In genomic region chr5:132439521-132440206, GRCh38 we compare ENCODE assay signal across 8 cellular contexts. TPM values are rescaled to one million over a fixed set of nuclear protein-coding genes. Genes with fewer than 3 reads are reported as not detected.
DNase-seq lines count a peak whose midpoint lies in the region; ATAC-seq and TF ChIP-seq lines count a peak whose summit lies in the region.

No MANE protein-coding gene starts in this region.

- H3K4ac ChIP-seq in mesendoderm (ENCODE audit: low read depth, low read length), result no peak overlapping the region

- H2BK15ac ChIP-seq in mesendoderm (replicated peaks; ENCODE audit: low read depth), result no peak overlapping the region

- peaks cover 22% of the 10 kb centered on the region for H3K4me1 Mint-ChIP-seq in endodermal cell
- peaks cover 86 to 90% of the 10 kb centered on the region in 2 donors for H3K4me1 Mint-ChIP-seq in natural killer cell treated with Interleukin-12 subunit alpha and Interleukin-12 subunit beta and Interleukin-15 and Interleukin-18, amount 100 ng/mL, for 72 hours (ENCODE audit: low read depth in 2 of 2)

- no peaks in the 10 kb centered on the region for H3K9me3 ChIP-seq in endodermal cell (ENCODE audit: control insufficient read depth, low read length)

- no peak overlapping the region for H3K4me2 ChIP-seq in mesendoderm (ENCODE audit: low read length)

- H2AK5ac ChIP-seq in mesendoderm (ENCODE audit: low read length), result no peak overlapping the region

- H3K9ac ChIP-seq in endodermal cell (ENCODE audit: extremely low read depth, low read length, poor library complexity, severe bottlenecking) (no peak overlapping the region), mesendoderm (ENCODE audit: low read length) (no peak overlapping the region)

- WGBS in endodermal cell (ENCODE audit: insufficient coverage in 1 of 2, insufficient read length in 1 of 2), 2 experiments, result 85 to 100% methylated on average over 1 to 7 of the region's 7 CpGs
- no CpG with 5 or more reads among the region's 7 CpGs for WGBS in mesendoderm (ENCODE audit: extremely low coverage, insufficient coverage, low lambda C conversion rate)

- H3K4me1 ChIP-seq in endodermal cell (ENCODE audit: control insufficient read depth, insufficient read depth, low read length) (peaks cover 4% of the 10 kb centered on the region), mesendoderm (ENCODE audit: control insufficient read depth, low read depth, low read length) (peaks cover 8% of the 10 kb centered on the region)

- no peaks in the 10 kb centered on the region for H3K36me3 Mint-ChIP-seq in endodermal cell (ENCODE audit: low read depth)
- H3K36me3 Mint-ChIP-seq in natural killer cell treated with Interleukin-12 subunit alpha and Interleukin-12 subunit beta and Interleukin-15 and Interleukin-18, amount 100 ng/mL, for 72 hours, result peaks cover 6% of the 10 kb centered on the region

- H3K56ac ChIP-seq in mesendoderm (ENCODE audit: low read length), result no peak overlapping the region

- H3K4me3 Mint-ChIP-seq in endodermal cell, result no peak overlapping the region
- H3K4me3 Mint-ChIP-seq in natural killer cell treated with Interleukin-12 subunit alpha and Interleukin-12 subunit beta and Interleukin-15 and Interleukin-18, amount 100 ng/mL, for 72 hours, result peak overlapping the region; percentile 70

- H3K79me2 ChIP-seq in mesendoderm (ENCODE audit: control insufficient read depth, insufficient read depth, low read length), result no peaks in the 10 kb centered on the region

- peak; percentile 93 for DNase-seq in AG20443 (ENCODE audit: low spot score)
- DNase-seq in RPMI7951 (ENCODE audit: low read depth), result peak; percentile 89
- peak; percentile 40 for DNase-seq in endodermal cell
- DNase-seq in natural killer cell treated with Interleukin-12 subunit alpha and Interleukin-12 subunit beta and Interleukin-15 and Interleukin-18, amount 100 ng/mL, for 72 hours (ENCODE audit: low spot score), result no peak
- DNase-seq in mesendoderm, result no peak
- DNase-seq in stimulated activated CD4-positive, alpha-beta T cell treated with anti-CD3 and anti-CD28 coated beads, Interleukin-4, amount 100 ng/mL, for 1 hour, result no peak

- H3K36me3 ChIP-seq in endodermal cell (ENCODE audit: control insufficient read depth, insufficient read depth, low read length), result no peaks in the 10 kb centered on the region
- H3K36me3 ChIP-seq in mesendoderm (ENCODE audit: control insufficient read depth, insufficient read depth, low read length), result no peaks in the 10 kb centered on the region

- no peaks in the 10 kb centered on the region for H3K79me1 ChIP-seq in mesendoderm (ENCODE audit: low read length)

- no peak overlapping the region for H3K4me3 ChIP-seq in endodermal cell (ENCODE audit: low read length)
- no peak overlapping the region for H3K4me3 ChIP-seq in mesendoderm (ENCODE audit: low read length)

- no peak overlapping the region for H3K27ac Mint-ChIP-seq in endodermal cell
- peak overlapping the region; percentile 83 to 92 for H3K27ac Mint-ChIP-seq in natural killer cell treated with Interleukin-12 subunit alpha and Interleukin-12 subunit beta and Interleukin-15 and Interleukin-18, amount 100 ng/mL, for 72 hours

- no peak for TF ChIP-seq CTCF in endodermal cell (conservative IDR thresholded peaks at IDR 0.05)

- no peak overlapping the region for H4K5ac ChIP-seq in mesendoderm (ENCODE audit: low read length)

- H2BK5ac ChIP-seq in mesendoderm (ENCODE audit: low read length), result no peak overlapping the region

- H3K23ac ChIP-seq in mesendoderm (ENCODE audit: low read length), result no peak overlapping the region

- no peak overlapping the region for H3K27ac ChIP-seq in endodermal cell (ENCODE audit: low read depth, low read length)
- no peak overlapping the region for H3K27ac ChIP-seq in mesendoderm (ENCODE audit: low read depth, low read length)

- H4K8ac ChIP-seq in mesendoderm (ENCODE audit: low read depth, low read length), result no peak overlapping the region

- no peaks in the 10 kb centered on the region for H3K27me3 Mint-ChIP-seq in endodermal cell (ENCODE audit: insufficient read depth)
- H3K27me3 Mint-ChIP-seq in natural killer cell treated with Interleukin-12 subunit alpha and Interleukin-12 subunit beta and Interleukin-15 and Interleukin-18, amount 100 ng/mL, for 72 hours, result no peaks in the 10 kb centered on the region

- ATAC-seq in natural killer cell treated with Interleukin-12 subunit alpha and Interleukin-12 subunit beta and Interleukin-15 and Interleukin-18, amount 100 ng/mL, for 72 hours, result peak; percentile 59 to 77
- ATAC-seq in GM21717 (IDR thresholded peaks at IDR 0.05; ENCODE audit: unreplicated experiment), result no peak
- ATAC-seq in HG03342 (IDR thresholded peaks at IDR 0.05; ENCODE audit: unreplicated experiment), result no peak

- H3K9me3 Mint-ChIP-seq in endodermal cell, result peaks cover 2% of the 10 kb centered on the region
- no peaks in the 10 kb centered on the region for H3K9me3 Mint-ChIP-seq in natural killer cell treated with Interleukin-12 subunit alpha and Interleukin-12 subunit beta and Interleukin-15 and Interleukin-18, amount 100 ng/mL, for 72 hours

- H3K27me3 ChIP-seq in endodermal cell (ENCODE audit: control insufficient read depth, insufficient read depth, low read length, poor library complexity, severe bottlenecking), result no peaks in the 10 kb centered on the region
- no peaks in the 10 kb centered on the region for H3K27me3 ChIP-seq in mesendoderm (ENCODE audit: insufficient read depth, low read length, poor library complexity)

- no peak overlapping the region for H3K18ac ChIP-seq in mesendoderm (ENCODE audit: low read length)

- H2BK120ac ChIP-seq in mesendoderm (ENCODE audit: low read depth, low read length), result no peak overlapping the region

RNA-seq across cellular contexts. Expression of gene IRF1, which starts 50.9 kb away (rescaled TPM):
- total RNA-seq in RPMI7951 (2014; rRNA removed; shearing (Covaris generic)), result 34.1 and 42.1 TPM in 2 replicates
- total RNA-seq in endodermal cell, result 1 to 10 TPM; 5.6 to 7.3 TPM
- polyA plus RNA-seq in endodermal cell (2013, experiment 1 of 2), result 2.2 TPM
- polyA plus RNA-seq in endodermal cell (2013, experiment 2 of 2), result 4.5 TPM
- 100 to 1,000 TPM; 351 to 512 TPM for total RNA-seq in natural killer cell treated with Interleukin-12 subunit alpha and Interleukin-12 subunit beta and Interleukin-15 and Interleukin-18, amount 100 ng/mL, for 72 hours
- 4.5 TPM for polyA plus RNA-seq in mesendoderm (2013, experiment 1 of 2)
- 4.1 TPM for polyA plus RNA-seq in mesendoderm (2013, experiment 2 of 2)

Comparison
In these comparisons a context has a peak if more than half of its experiments do, and no peak if none do; other contexts are left out.
1. DNase-seq: peak in AG20443 (single experiment), RPMI7951 (single experiment) and endodermal cell (single experiment); none in natural killer cell treated with Interleukin-12 subunit alpha and Interleukin-12 subunit beta and Interleukin-15 and Interleukin-18, amount 100 ng/mL, for 72 hours (single experiment), mesendoderm (single experiment) and stimulated activated CD4-positive, alpha-beta T cell treated with anti-CD3 and anti-CD28 coated beads, Interleukin-4, amount 100 ng/mL, for 1 hour (single experiment).
2. ATAC-seq: peak in natural killer cell treated with Interleukin-12 subunit alpha and Interleukin-12 subunit beta and Interleukin-15 and Interleukin-18, amount 100 ng/mL, for 72 hours (2 of 2); none in GM21717 (single experiment) and HG03342 (single experiment).